ENCODE assay signal across 20 cellular contexts in the genomic region with DNA sequence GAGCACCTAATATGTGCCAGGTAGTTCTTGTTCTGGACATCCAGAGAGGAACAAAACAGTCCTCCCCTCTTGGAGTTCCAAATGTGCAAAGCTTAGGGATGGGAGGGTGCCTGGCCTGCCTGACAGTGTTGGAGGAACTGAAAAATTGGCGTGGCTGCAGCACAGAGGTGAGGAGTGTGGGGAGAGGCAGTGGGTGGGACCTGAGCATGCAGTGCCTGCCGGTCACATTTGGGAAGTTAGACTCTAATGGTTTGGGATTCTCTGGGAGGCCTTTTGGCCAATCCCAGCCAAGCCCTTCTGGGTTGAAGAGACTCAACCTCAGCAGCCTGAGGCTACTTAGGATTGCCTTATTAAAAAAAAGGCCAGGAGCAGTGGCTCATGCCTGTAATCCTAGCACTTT.
"Had no signal": no experiment of that assay in that cellular context is flagged by ENCODE, and none has a peak within 500 bp of the region (broad histone marks: within the 10 kb centered on the region; RNA-seq: fewer than 3 reads in every experiment).

No MANE protein-coding gene starts in this region.

- H3K9me3 ChIP-seq: gastroesophageal sphincter, heart left ventricle, left lung, right lobe of liver, thoracic aorta had no signal

- H3K9ac ChIP-seq: neural progenitor cell, parathyroid adenoma had no signal

- H3K4me3 ChIP-seq: gastroesophageal sphincter, heart left ventricle, hepatocyte, left lung, neural progenitor cell, right lobe of liver, thoracic aorta had no signal

- H3K4me1 ChIP-seq: parathyroid adenoma had no signal

- H3K36me3 ChIP-seq: neural progenitor cell had no signal

- ATAC-seq: esophagus mucosa; gastroesophageal sphincter; heart left ventricle; left cardiac atrium; left lung; naive thymus-derived CD4-positive, alpha-beta T cell; right lobe of liver; stimulated activated naive B cell treated with anti-CD40 and anti-IgM and Interleukin-4, amounts not matched to agents 10 μg/mL and 1 μg/mL and 100 μg/mL, for 72 hours had no signal

- H3K27ac ChIP-seq: epithelial cell of prostate, gastroesophageal sphincter, heart left ventricle, hepatocyte, left lung, neural progenitor cell, parathyroid adenoma, right lobe of liver, thoracic aorta had no signal

- DNase-seq: effector CD8-positive, alpha-beta T cell; endodermal cell; foreskin fibroblast; heart left ventricle; left cardiac atrium; left lung; mesenchymal stem cell; naive thymus-derived CD4-positive, alpha-beta T cell; right lobe of liver; small intestine; stimulated activated CD4-positive, alpha-beta T cell treated with anti-CD3 and anti-CD28 coated beads, Interleukin-15, amount 100 ng/mL, for 24 hours; stimulated activated CD4-positive, alpha-beta T cell treated with anti-CD3 and anti-CD28 coated beads, Interleukin-2, amount 100 ng/mL, for 48 hours; stimulated activated naive B cell treated with anti-CD40 and anti-IgM and Interleukin-4, amounts not matched to agents 10 μg/mL and 1 μg/mL and 100 μg/mL, for 72 hours had no signal

- H3K27me3 ChIP-seq: gastroesophageal sphincter, hepatocyte, right lobe of liver had no signal
